Comparison of ENCODE assay signal across 8 cellular contexts in genomic region chr10:125823663-125824251, GRCh38. TPM values are rescaled to one million over a fixed set of nuclear protein-coding genes. Genes with fewer than 3 reads are reported as not detected.
A peak's percentile ranks its signal among the peaks of the same experiment; 100 is the strongest.
DNase-seq lines count a peak whose midpoint lies in the region; ATAC-seq and TF ChIP-seq lines count a peak whose summit lies in the region.

No MANE protein-coding gene starts in this region.

- peak overlapping the region; percentile 85 to 98 (median 92) for H3K4me3 ChIP-seq in upper lobe of left lung

- H3K27ac ChIP-seq in layer of hippocampus (ENCODE audit: low read depth, low read length) (peak overlapping the region; percentile 100), upper lobe of left lung (peak overlapping the region; percentile 87 to 91 (median 90))

- peak; percentile 3 for ATAC-seq in GM18511 (IDR thresholded peaks at IDR 0.05; ENCODE audit: unreplicated experiment)
- ATAC-seq in HG03460 (IDR thresholded peaks at IDR 0.05; ENCODE audit: unreplicated experiment): peak; percentile 5
- no peak for ATAC-seq in upper lobe of left lung (ENCODE audit: low FRiP score in 2 of 2)
- no peak for ATAC-seq in GM18519 (IDR thresholded peaks at IDR 0.05; ENCODE audit: low FRiP score, unreplicated experiment)

- TF ChIP-seq CTCF in upper lobe of left lung (IDR thresholded peaks at IDR 0.05): no peak

- no peak for TF ChIP-seq EP300 in upper lobe of left lung (IDR thresholded peaks at IDR 0.05)

- WGBS in upper lobe of left lung, 2 donors: 0% methylated on average over 20 of the region's 20 CpGs

- no peak for TF ChIP-seq POLR2A in upper lobe of left lung (IDR thresholded peaks at IDR 0.05)

- H3K9me3 ChIP-seq in upper lobe of left lung: no peaks in the 10 kb centered on the region

- H3K4me1 ChIP-seq in upper lobe of left lung: peaks cover 32 to 45% (median 36%) of the 10 kb centered on the region in 4 donors

- H3K36me3 ChIP-seq in upper lobe of left lung: peaks cover 0 to 18% (median 9%) of the 10 kb centered on the region in 4 donors

- peak; percentile 17 for DNase-seq in activated naive CD4-positive, alpha-beta T cell treated with anti-CD3 and anti-CD28 coated beads, Interleukin-2, amount 50 U/mL, for 16 hours
- DNase-seq in upper lobe of left lung (peak in 1 of 2 donors; percentile 55), DMS114 treated with DMSO at 0.1 percent for 48 hours (lab: John Stamatoyannopoulos, UW; ENCODE audit: unreplicated experiment) (no peak), GDM1 (lab: John Stamatoyannopoulos, UW) (no peak)

- H3K27me3 ChIP-seq in layer of hippocampus (ENCODE audit: control insufficient read depth, insufficient read depth, low read length) (no peaks in the 10 kb centered on the region), upper lobe of left lung (no peaks in the 10 kb centered on the region)

RNA-seq across cellular contexts. Expression of gene BCCIP, which starts 0.4 kb away (rescaled TPM):
- total RNA-seq in upper lobe of left lung: 10 to 100 TPM; 13.7 to 53.8 (median 35.2) TPM

RNA-seq across cellular contexts. Expression of gene UROS, which starts 0.7 kb away (rescaled TPM):
- 10 to 100 TPM; 26.3 to 48.0 (median 37.2) TPM for total RNA-seq in upper lobe of left lung

RNA-seq across cellular contexts. Expression of gene MMP21, which starts 48.1 kb away (rescaled TPM):
- 1 to 10 TPM in 2 of 6 donors, under 1 TPM in 3, not detected in 1; 0.13 to 3.1 (median 0.69) TPM for total RNA-seq in upper lobe of left lung

RNA-seq across cellular contexts. Expression of gene DHX32, which starts 57.3 kb away (rescaled TPM):
- total RNA-seq in upper lobe of left lung: 10 to 100 TPM in 5 of 6 donors, 1 to 10 TPM in 1; 9.4 to 37.2 (median 28.0) TPM

Comparison
In these comparisons a context has a peak if more than half of its experiments do, and no peak if none do; other contexts are left out.
1. ATAC-seq: peak in GM18511 (single experiment) and HG03460 (single experiment); none in upper lobe of left lung (0 of 2) and GM18519 (single experiment).